In the genomic region with DNA sequence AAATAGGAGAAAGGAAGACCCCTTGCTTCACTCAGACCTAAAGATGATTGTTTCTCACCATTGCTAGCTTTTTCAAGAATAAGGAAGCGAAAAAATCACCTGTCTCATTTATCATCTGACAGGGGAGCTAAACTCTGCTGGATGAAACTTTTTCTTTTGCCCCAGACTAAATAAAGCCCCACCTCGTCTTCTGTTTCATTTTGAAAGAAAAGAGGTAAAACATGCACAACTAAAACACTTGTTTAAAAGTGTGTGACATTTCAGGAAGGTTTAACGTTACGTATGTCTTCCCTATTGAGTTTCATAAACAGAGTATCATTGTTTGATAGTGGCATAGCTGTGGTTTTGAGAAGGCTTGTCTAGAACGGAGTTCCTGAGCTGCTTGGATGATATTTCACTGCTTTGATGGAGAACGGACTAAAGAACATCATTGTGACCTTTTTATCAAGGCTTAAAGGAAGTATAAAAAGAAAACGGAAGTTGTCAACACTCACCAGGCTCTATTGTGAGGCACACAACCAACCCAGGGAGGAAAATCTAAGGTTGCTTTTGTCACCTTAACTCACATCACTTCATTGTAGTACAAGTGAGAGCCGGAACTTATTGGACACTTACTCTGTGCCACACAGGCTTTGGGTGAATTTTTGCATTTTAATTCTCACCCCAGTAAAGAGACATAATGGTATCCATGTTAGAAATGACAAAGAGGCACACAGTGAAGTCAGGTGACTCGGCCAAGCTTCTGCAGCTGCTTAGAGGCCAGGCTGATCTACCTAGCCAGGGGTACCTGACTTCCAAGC, we compare ENCODE assay signal across 8 cellular contexts. TPM values are rescaled to one million over a fixed set of nuclear protein-coding genes. Genes with fewer than 3 reads are reported as not detected.
DNase-seq lines count a peak whose midpoint lies in the region; ATAC-seq and TF ChIP-seq lines count a peak whose summit lies in the region.

No MANE protein-coding gene starts in this region.

- H3K27ac Mint-ChIP-seq in activated T-cell treated with anti-CD3 and anti-CD28 coated beads, Interleukin-2, amount 50 U/mL, for 24 hours = peak overlapping the region; percentile 95
- H3K27ac Mint-ChIP-seq in chondrocyte (ENCODE audit: unreplicated experiment) = no peak overlapping the region

- no peaks in the 10 kb centered on the region for H3K9me3 Mint-ChIP-seq in activated T-cell treated with anti-CD3 and anti-CD28 coated beads, Interleukin-2, amount 50 U/mL, for 24 hours
- H3K9me3 Mint-ChIP-seq in chondrocyte (ENCODE audit: low read depth) = no peaks in the 10 kb centered on the region

- peak; percentile 41 for DNase-seq in activated CD4-positive, alpha-beta T cell treated with anti-CD3 and anti-CD28 coated beads for 48 hours
- no peak for DNase-seq in activated CD4-positive, alpha-beta T cell treated with anti-CD3 and anti-CD28 coated beads for 1 hour
- no peak for DNase-seq in activated T-cell treated with anti-CD3 and anti-CD28 coated beads, Interleukin-2, amount 50 U/mL, for 24 hours
- DNase-seq in spleen = no peak
- DNase-seq in chondrocyte (ENCODE audit: low spot score) = no peak
- DNase-seq in retina = no peak

- peak overlapping the region in 2 of 8 donors; percentile 2 to 23 for H3K4me3 ChIP-seq in spleen

- H3K27me3 ChIP-seq in spleen (replicated peaks in 1 of 7) = no peaks in the 10 kb centered on the region

- H3K4me3 Mint-ChIP-seq in activated T-cell treated with anti-CD3 and anti-CD28 coated beads, Interleukin-2, amount 50 U/mL, for 24 hours = peak overlapping the region; percentile 67
- no peak overlapping the region for H3K4me3 Mint-ChIP-seq in chondrocyte (ENCODE audit: unreplicated experiment)

- peaks cover 70% of the 10 kb centered on the region for H3K4me1 Mint-ChIP-seq in activated T-cell treated with anti-CD3 and anti-CD28 coated beads, Interleukin-2, amount 50 U/mL, for 24 hours (ENCODE audit: low read depth)
- H3K4me1 Mint-ChIP-seq in chondrocyte (ENCODE audit: low read depth) = no peaks in the 10 kb centered on the region

- TF ChIP-seq CTCF in spleen (IDR thresholded peaks at IDR 0.05 in 8 of 11, conservative IDR thresholded peaks at IDR 0.05 in 3 of 11) = no peak
- TF ChIP-seq CTCF in chondrocyte (IDR thresholded peaks at IDR 0.05) = no peak

- no peaks in the 10 kb centered on the region for H3K9me3 ChIP-seq in spleen

- peaks cover 21% of the 10 kb centered on the region for H3K36me3 Mint-ChIP-seq in activated T-cell treated with anti-CD3 and anti-CD28 coated beads, Interleukin-2, amount 50 U/mL, for 24 hours (ENCODE audit: low read depth)
- H3K36me3 Mint-ChIP-seq in chondrocyte (ENCODE audit: low read depth) = no peaks in the 10 kb centered on the region

- no peaks in the 10 kb centered on the region for H3K36me3 ChIP-seq in spleen

- WGBS in spleen, 5 donors = 40 to 43% (median 41%) methylated on average over 9 of the region's 9 CpGs

- H3K27ac ChIP-seq in spleen = peak overlapping the region; percentile 9 to 82 (median 70)

- no peaks in the 10 kb centered on the region for H3K27me3 Mint-ChIP-seq in activated T-cell treated with anti-CD3 and anti-CD28 coated beads, Interleukin-2, amount 50 U/mL, for 24 hours
- peaks cover 6% of the 10 kb centered on the region for H3K27me3 Mint-ChIP-seq in chondrocyte (ENCODE audit: low read depth)

- peak; percentile 69 for ATAC-seq in HG02870 (IDR thresholded peaks at IDR 0.05; ENCODE audit: unreplicated experiment)
- no peak for ATAC-seq in SK-N-SH treated with all-trans-retinoic acid at 6 μM for 48 hours

- intact Hi-C loops in spleen (cut with DNase I; ENCODE audit: low total_unique reads) = no loop called here

- no peak for TF ChIP-seq POLR2A in spleen (IDR thresholded peaks at IDR 0.05)

- peaks cover 0 to 21% (median 8%) of the 10 kb centered on the region in 6 donors for H3K4me1 ChIP-seq in spleen

TF ChIP-seq in SK-N-SH treated with all-trans-retinoic acid at 6 μM for 48 hours, 23 proteins besides CTCF, POLR2A, EP300 and RAD21:
- TF ChIP-seq ESRRG (CRISPR knock-in tag; IDR thresholded peaks at IDR 0.05) = no peak
- no peak for TF ChIP-seq BACH2 (CRISPR knock-in tag; IDR thresholded peaks at IDR 0.05; ENCODE audit: borderline replicate concordance)
- TF ChIP-seq ZNF565 (CRISPR knock-in tag; conservative IDR thresholded peaks at IDR 0.05; ENCODE audit: low read depth) = no peak
- TF ChIP-seq PPARA (CRISPR knock-in tag; IDR thresholded peaks at IDR 0.05; ENCODE audit: borderline replicate concordance) = no peak
- no peak for TF ChIP-seq ISL1 (CRISPR knock-in tag; IDR thresholded peaks at IDR 0.05)
- no peak for TF ChIP-seq ZFP30 (CRISPR knock-in tag; IDR thresholded peaks at IDR 0.05)
- no peak for TF ChIP-seq OSR1 (CRISPR knock-in tag; IDR thresholded peaks at IDR 0.05)
- TF ChIP-seq, protein P1, sequence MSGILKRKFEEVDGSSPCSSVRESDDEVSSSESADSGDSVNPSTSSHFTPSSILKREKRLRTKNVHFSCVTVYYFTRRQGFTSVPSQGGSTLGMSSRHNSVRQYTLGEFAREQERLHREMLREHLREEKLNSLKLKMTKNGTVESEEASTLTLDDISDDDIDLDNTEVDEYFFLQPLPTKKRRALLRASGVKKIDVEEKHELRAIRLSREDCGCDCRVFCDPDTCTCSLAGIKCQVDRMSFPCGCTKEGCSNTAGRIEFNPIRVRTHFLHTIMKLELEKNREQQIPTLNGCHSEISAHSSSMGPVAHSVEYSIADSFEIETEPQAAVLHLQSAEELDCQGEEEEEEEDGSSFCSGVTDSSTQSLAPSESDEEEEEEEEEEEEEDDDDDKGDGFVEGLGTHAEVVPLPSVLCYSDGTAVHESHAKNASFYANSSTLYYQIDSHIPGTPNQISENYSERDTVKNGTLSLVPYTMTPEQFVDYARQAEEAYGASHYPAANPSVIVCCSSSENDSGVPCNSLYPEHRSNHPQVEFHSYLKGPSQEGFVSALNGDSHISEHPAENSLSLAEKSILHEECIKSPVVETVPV (CRISPR knock-in tag; IDR thresholded peaks at IDR 0.05) = no peak
- TF ChIP-seq GLIS3 (CRISPR knock-in tag; IDR thresholded peaks at IDR 0.05) = no peak
- TF ChIP-seq ZC3H10 (CRISPR knock-in tag; IDR thresholded peaks at IDR 0.05) = no peak
- no peak for TF ChIP-seq CSDC2 (CRISPR knock-in tag; IDR thresholded peaks at IDR 0.05)
- TF ChIP-seq TOX (CRISPR knock-in tag; IDR thresholded peaks at IDR 0.05; ENCODE audit: borderline replicate concordance) = no peak
- TF ChIP-seq ARNTL (CRISPR knock-in tag; IDR thresholded peaks at IDR 0.05; ENCODE audit: borderline replicate concordance, low read depth) = no peak
- no peak for TF ChIP-seq ZFP3 (CRISPR knock-in tag; IDR thresholded peaks at IDR 0.05)
- no peak for TF ChIP-seq RARB (CRISPR knock-in tag; IDR thresholded peaks at IDR 0.05)
- TF ChIP-seq, protein P2, sequence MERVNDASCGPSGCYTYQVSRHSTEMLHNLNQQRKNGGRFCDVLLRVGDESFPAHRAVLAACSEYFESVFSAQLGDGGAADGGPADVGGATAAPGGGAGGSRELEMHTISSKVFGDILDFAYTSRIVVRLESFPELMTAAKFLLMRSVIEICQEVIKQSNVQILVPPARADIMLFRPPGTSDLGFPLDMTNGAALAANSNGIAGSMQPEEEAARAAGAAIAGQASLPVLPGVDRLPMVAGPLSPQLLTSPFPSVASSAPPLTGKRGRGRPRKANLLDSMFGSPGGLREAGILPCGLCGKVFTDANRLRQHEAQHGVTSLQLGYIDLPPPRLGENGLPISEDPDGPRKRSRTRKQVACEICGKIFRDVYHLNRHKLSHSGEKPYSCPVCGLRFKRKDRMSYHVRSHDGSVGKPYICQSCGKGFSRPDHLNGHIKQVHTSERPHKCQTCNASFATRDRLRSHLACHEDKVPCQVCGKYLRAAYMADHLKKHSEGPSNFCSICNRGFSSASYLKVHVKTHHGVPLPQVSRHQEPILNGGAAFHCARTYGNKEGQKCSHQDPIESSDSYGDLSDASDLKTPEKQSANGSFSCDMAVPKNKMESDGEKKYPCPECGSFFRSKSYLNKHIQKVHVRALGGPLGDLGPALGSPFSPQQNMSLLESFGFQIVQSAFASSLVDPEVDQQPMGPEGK (CRISPR knock-in tag; IDR thresholded peaks at IDR 0.05; ENCODE audit: borderline replicate concordance) = no peak
- TF ChIP-seq, protein P3, sequence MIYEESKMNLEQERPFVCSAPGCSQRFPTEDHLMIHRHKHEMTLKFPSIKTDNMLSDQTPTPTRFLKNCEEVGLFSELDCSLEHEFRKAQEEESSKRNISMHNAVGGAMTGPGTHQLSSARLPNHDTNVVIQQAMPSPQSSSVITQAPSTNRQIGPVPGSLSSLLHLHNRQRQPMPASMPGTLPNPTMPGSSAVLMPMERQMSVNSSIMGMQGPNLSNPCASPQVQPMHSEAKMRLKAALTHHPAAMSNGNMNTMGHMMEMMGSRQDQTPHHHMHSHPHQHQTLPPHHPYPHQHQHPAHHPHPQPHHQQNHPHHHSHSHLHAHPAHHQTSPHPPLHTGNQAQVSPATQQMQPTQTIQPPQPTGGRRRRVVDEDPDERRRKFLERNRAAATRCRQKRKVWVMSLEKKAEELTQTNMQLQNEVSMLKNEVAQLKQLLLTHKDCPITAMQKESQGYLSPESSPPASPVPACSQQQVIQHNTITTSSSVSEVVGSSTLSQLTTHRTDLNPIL (CRISPR knock-in tag; IDR thresholded peaks at IDR 0.05; ENCODE audit: low read depth) = no peak
- TF ChIP-seq ZNF70 (CRISPR knock-in tag; IDR thresholded peaks at IDR 0.05) = no peak
- TF ChIP-seq ZNF8 (CRISPR knock-in tag; IDR thresholded peaks at IDR 0.05) = no peak
- TF ChIP-seq, protein P4, sequence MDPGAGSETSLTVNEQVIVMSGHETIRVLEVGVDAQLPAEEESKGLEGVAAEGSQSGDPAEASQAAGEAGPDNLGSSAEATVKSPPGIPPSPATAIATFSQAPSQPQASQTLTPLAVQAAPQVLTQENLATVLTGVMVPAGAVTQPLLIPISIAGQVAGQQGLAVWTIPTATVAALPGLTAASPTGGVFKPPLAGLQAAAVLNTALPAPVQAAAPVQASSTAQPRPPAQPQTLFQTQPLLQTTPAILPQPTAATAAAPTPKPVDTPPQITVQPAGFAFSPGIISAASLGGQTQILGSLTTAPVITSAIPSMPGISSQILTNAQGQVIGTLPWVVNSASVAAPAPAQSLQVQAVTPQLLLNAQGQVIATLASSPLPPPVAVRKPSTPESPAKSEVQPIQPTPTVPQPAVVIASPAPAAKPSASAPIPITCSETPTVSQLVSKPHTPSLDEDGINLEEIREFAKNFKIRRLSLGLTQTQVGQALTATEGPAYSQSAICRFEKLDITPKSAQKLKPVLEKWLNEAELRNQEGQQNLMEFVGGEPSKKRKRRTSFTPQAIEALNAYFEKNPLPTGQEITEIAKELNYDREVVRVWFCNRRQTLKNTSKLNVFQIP (CRISPR knock-in tag; IDR thresholded peaks at IDR 0.05; ENCODE audit: borderline replicate concordance, low read depth) = no peak

RNA-seq across cellular contexts. Expression of a gene that starts 29.5 kb away (rescaled TPM):
- total RNA-seq in spleen = 10 to 100 TPM; 14.6 to 19.2 (median 17.8) TPM
- 1 to 10 TPM in 2 of 3 donors, under 1 TPM in 1; 0.86 to 2.0 (median 1.9) TPM for polyA plus RNA-seq in spleen
- 0.28 to 0.37 TPM in 2 of 3 replicates, not detected in the other for total RNA-seq in chondrocyte

Comparison
In these comparisons a context has a peak if more than half of its experiments do, and no peak if none do; other contexts are left out.
1. RNA of a gene that starts 29.5 kb away (total RNA-seq): 14.6 to 19.2 TPM in spleen; 0.28 to 0.37 TPM in chondrocyte; every median in the first group is over 10 times any median in the second.